ENCODE assay signal across 8 cellular contexts in genomic region chr22:37930270-37930951, GRCh38. TPM values are rescaled to one million over a fixed set of nuclear protein-coding genes. Genes with fewer than 3 reads are reported as not detected.
DNase-seq lines count a peak whose midpoint lies in the region; ATAC-seq and TF ChIP-seq lines count a peak whose summit lies in the region.

No MANE protein-coding gene starts in this region.

- H3K27me3 ChIP-seq in AG04450 (ENCODE audit: control insufficient read depth, insufficient read depth, low read length) (no peaks in the 10 kb centered on the region), adrenal gland (no peaks in the 10 kb centered on the region), layer of hippocampus (ENCODE audit: control insufficient read depth, insufficient read depth, low read length) (no peaks in the 10 kb centered on the region)

- H3K4me3 ChIP-seq in AG04450 (ENCODE audit: low read depth, low read length) (no peak overlapping the region), adrenal gland (no peak overlapping the region)

- DNase-seq in AG04450 (ENCODE audit: low read depth, low spot score) (no peak), GM13976 (ENCODE audit: low spot score) (peak; percentile 66), adrenal gland (peak in 4 of 7 donors; percentile 26 to 61 (median 37)), NOMO-1 treated with dmso at 0.1 percent for 144 hours (lab: John Stamatoyannopoulos, UW; ENCODE audit: unreplicated experiment) (no peak)
- DNase-seq in activated CD4-positive, CD25-positive, alpha-beta regulatory T cell treated with anti-CD3 and anti-CD28 coated beads, Interleukin-2, amount 50 U/mL, for 72 hours, result no peak

- ATAC-seq in HG03025 (IDR thresholded peaks at IDR 0.05; ENCODE audit: low FRiP score, unreplicated experiment) (no peak), GM21423 (IDR thresholded peaks at IDR 0.05; ENCODE audit: unreplicated experiment) (no peak)

- H3K9me3 ChIP-seq in AG04450 (ENCODE audit: control insufficient read depth, insufficient read depth, low read length) (no peaks in the 10 kb centered on the region; the same call in 1 of the 2 replicates), adrenal gland (replicated peaks in 1 of 3) (no peaks in the 10 kb centered on the region)

- TF ChIP-seq POLR2A in adrenal gland (IDR thresholded peaks at IDR 0.05), result no peak

- POLR2A ChIA-PET in AG04450 (lab: Yijun Ruan, JAX), result no interaction called here

- H3K36me3 ChIP-seq in adrenal gland (replicated peaks in 1 of 2), result peaks cover 0 to 38% of the 10 kb centered on the region in 2 donors

- 70 to 88% (median 75%) methylated on average over 6 to 11 of the region's 11 CpGs for WGBS in adrenal gland, 4 donors

- H3K4me1 ChIP-seq in adrenal gland (replicated peaks in 1 of 2), result peaks cover 10 to 12% of the 10 kb centered on the region in 2 donors

- peak; percentile 58 for TF ChIP-seq CTCF in AG04450 (IDR thresholded peaks at IDR 0.05; ENCODE audit: low read depth, low read length)
- TF ChIP-seq CTCF in GM13976 (IDR thresholded peaks at IDR 0.05; ENCODE audit: borderline replicate concordance, control extremely low read depth, extremely low read depth, insufficient read depth, missing control alignments), result no peak
- peak in 5 of 6 experiments; percentile 14 to 43 (median 26) for TF ChIP-seq CTCF in adrenal gland (IDR thresholded peaks at IDR 0.05)

- in situ Hi-C loops in GM13976 (cut with MboI; ENCODE audit: low sequenced_read_pairs, unreplicated experiment), result no loop called here

- CTCF ChIA-PET in AG04450 (lab: Charles Lee), result interaction anchor here (1.0 to 2.2 kb wide), 7 partner anchors 15 to 113 kb away, joined by 3 to 14 read pairs (median 5); partner anchors contain the start of gene MICALL1

- H3K27ac ChIP-seq in AG04450 (ENCODE audit: low read depth, low read length) (no peak overlapping the region), adrenal gland (peak overlapping the region in 1 of 5 donors; percentile 14), layer of hippocampus (ENCODE audit: low read depth, low read length) (peak overlapping the region; percentile 48)

- intact Hi-C loops in adrenal gland (cut with DNase I), result loop anchor here in 1 of 2 donors (10.0 kb wide), 1 partner anchor 116 kb away; no protein-coding TSS in a partner anchor

RNA-seq across cellular contexts. Expression of gene C22orf23, which starts 23.0 kb away (rescaled TPM):
- polyA plus RNA-seq in AG04450 (2011; rRNA removed) (0.45 and 0.55 TPM in 2 replicates), adrenal gland (under 1 TPM; 0.40 to 0.68 (median 0.47) TPM)
- polyA minus RNA-seq in AG04450 (2011; rRNA and poly(A)+ RNA removed), result 0.64 TPM in 1 of 2 replicates, not detected in the other
- 1 to 10 TPM in 2 of 8 donors, under 1 TPM in 4, not detected in 2; 0.57 to 1.2 (median 0.81) TPM for total RNA-seq in adrenal gland

RNA-seq across cellular contexts. Expression of gene POLR2F, which starts 23.1 kb away (rescaled TPM):
- polyA plus RNA-seq in AG04450 (2011; rRNA removed) (87.4 and 89.8 TPM in 2 replicates), adrenal gland (100 to 1,000 TPM in 2 of 3 donors, 10 to 100 TPM in 1; 74.2 to 205 (median 123) TPM)
- polyA minus RNA-seq in AG04450 (2011; rRNA and poly(A)+ RNA removed), result 20.0 and 27.4 TPM in 2 replicates
- 100 to 1,000 TPM in 1 of 8 donors, 10 to 100 TPM in 7; 39.7 to 111 (median 83.5) TPM for total RNA-seq in adrenal gland

RNA-seq across cellular contexts. Expression of gene MICALL1, which starts 24.3 kb away (rescaled TPM):
- polyA plus RNA-seq in AG04450 (2011; rRNA removed) (12.1 and 12.9 TPM in 2 replicates), adrenal gland (10 to 100 TPM in 1 of 3 donors, 1 to 10 TPM in 2; 5.7 to 14.0 (median 6.6) TPM)
- polyA minus RNA-seq in AG04450 (2011; rRNA and poly(A)+ RNA removed), result 22.5 and 23.1 TPM in 2 replicates
- total RNA-seq in adrenal gland, result 10 to 100 TPM; 14.5 to 25.2 (median 17.7) TPM

RNA-seq across cellular contexts. Expression of gene SOX10, which starts 53.9 kb away (rescaled TPM):
- not detected in 2 replicates for polyA plus RNA-seq in AG04450 (2011; rRNA removed)
- not detected in 2 replicates for polyA minus RNA-seq in AG04450 (2011; rRNA and poly(A)+ RNA removed)
- total RNA-seq in adrenal gland, result 1 to 10 TPM in 3 of 8 donors, under 1 TPM in 4, not detected in 1; 0.16 to 4.0 (median 0.42) TPM
- polyA plus RNA-seq in adrenal gland, result 1 to 10 TPM in 2 of 3 donors, under 1 TPM in 1; 0.73 to 5.4 (median 3.8) TPM

Comparison
In these comparisons a context has a peak if more than half of its experiments do, and no peak if none do; other contexts are left out.
1. DNase-seq: peak in GM13976 (single experiment) and adrenal gland (4 of 7); none in AG04450 (single experiment), activated CD4-positive, CD25-positive, alpha-beta regulatory T cell treated with anti-CD3 and anti-CD28 coated beads, Interleukin-2, amount 50 U/mL, for 72 hours (single experiment) and NOMO-1 treated with dmso at 0.1 percent for 144 hours (single experiment).